Comparison of ENCODE assay signal across 9 cellular contexts in genomic region chrX:130386408-130386808, GRCh38. TPM values are rescaled to one million over a fixed set of nuclear protein-coding genes. Genes with fewer than 3 reads are reported as not detected.
"Had no signal": no experiment of that assay in that cellular context is flagged by ENCODE, and none has a peak within 500 bp of the region (broad histone marks: within the 10 kb centered on the region; RNA-seq: fewer than 3 reads in every experiment).

No MANE protein-coding gene starts in this region.

- FAIRE-seq: H1, H54, HTR-8/SVneo had no signal

- H3K4me2 ChIP-seq: GM23338 had no signal

- H2AFZ ChIP-seq: GM23338 had no signal

- ATAC-seq: GM23338 had no signal

- DNase-seq: H9, HCEC 1CT, KBM-7 had no signal

- H3K4me3 ChIP-seq: GM23338 had no signal

RNA-seq across cellular contexts. Expression of gene GPR119, which starts 0.9 kb away (rescaled TPM):
- total RNA-seq: GM23338, H1, H9, HT-29 had no signal
- polyA plus RNA-seq: GM23338, IgD-negative memory B cell had no signal
